22 cellular contexts compared by ENCODE assay signal in genomic region chr14:100740931-100741330, GRCh38. TPM values are rescaled to one million over a fixed set of nuclear protein-coding genes. Genes with fewer than 3 reads are reported as not detected.
"Had no signal": no experiment of that assay in that cellular context is flagged by ENCODE, and none has a peak within 500 bp of the region (broad histone marks: within the 10 kb centered on the region; RNA-seq: fewer than 3 reads in every experiment).

No MANE protein-coding gene starts in this region.

- H3K36me3 ChIP-seq: ascending aorta, Peyer's patch, SJSA1 had no signal

- H3K4me3 ChIP-seq: ascending aorta, body of pancreas, Peyer's patch, SJSA1 had no signal

- H3K9me3 ChIP-seq: ascending aorta, body of pancreas, Peyer's patch, SJSA1 had no signal

- H3K4me1 ChIP-seq: ascending aorta, body of pancreas, Peyer's patch, SJSA1 had no signal

- H3K27ac ChIP-seq: ascending aorta, body of pancreas, Peyer's patch, RWPE1, SJSA1 had no signal

- DNase-seq: activated CD4-positive, alpha-beta T cell treated with anti-CD3 and anti-CD28 coated beads for 4 hours; activated CD8-positive, alpha-beta memory T cell treated with anti-CD3 and anti-CD28 coated beads, Interleukin-2, amount 50 U/mL, for 4 hours; activated CD8-positive, alpha-beta T cell treated with anti-CD3 and anti-CD28 coated beads for 36 hours; activated effector memory CD4-positive, alpha-beta T cell treated with Interleukin-2 at 50 U/mL for 16 hours; activated naive CD4-positive, alpha-beta T cell; activated naive CD8-positive, alpha-beta T cell treated with anti-CD3 and anti-CD28 coated beads, Interleukin-2, amount 50 U/mL, for 24 hours; activated T-cell treated with anti-CD3 and anti-CD28 coated beads, Interleukin-2, amount 50 U/mL, for 1 hour; amniotic stem cell; body of pancreas; MM.1S; NCI-H1105; NCI-H1436 treated with DMSO at 0.1 percent for 48 hours; NCI-H187 treated with DMSO at 0.1 percent for 48 hours; NCI-H2081 treated with DMSO at 0.1 percent for 48 hours; NCI-H446; NCI-H524; Peyer's patch; Right ventricle myocardium superior; SW 1271 had no signal

- H3K27me3 ChIP-seq: ascending aorta, body of pancreas, Peyer's patch, SJSA1 had no signal

RNA-seq across cellular contexts. Expression of gene DLK1, which starts 14.2 kb away (rescaled TPM):
- total RNA-seq: activated CD8-positive, alpha-beta T cell treated with anti-CD3 and anti-CD28 coated beads for 36 hours; Peyer's patch; SJSA1 had no signal
